Comparison of ENCODE assay signal across 11 cellular contexts in genomic region chr3:62954579-62954978, GRCh38.
DNase-seq lines count a peak whose midpoint lies in the region; ATAC-seq and TF ChIP-seq lines count a peak whose summit lies in the region.
"Had no signal": no experiment of that assay in that cellular context is flagged by ENCODE, and none has a peak within 500 bp of the region (broad histone marks: within the 10 kb centered on the region; RNA-seq: fewer than 3 reads in every experiment).

No MANE protein-coding gene starts in this region.

- no peak for TF ChIP-seq POLR2A in breast epithelium (IDR thresholded peaks at IDR 0.05)

- H3K4me3 ChIP-seq in mucosa of descending colon (no peak overlapping the region), breast epithelium (no peak overlapping the region)
- H3K4me3 ChIP-seq: K562 had no signal

- H3K9me3 ChIP-seq in mucosa of descending colon (no peaks in the 10 kb centered on the region), breast epithelium (no peaks in the 10 kb centered on the region)

- intact Hi-C loops in mucosa of descending colon (cut with DNase I, micrococcal nuclease) (no loop called here), breast epithelium (cut with DNase I; ENCODE audit: low total_unique reads) (loop anchor here (2.0 kb wide), 1 partner anchor 30 kb away; no protein-coding TSS in a partner anchor)

- DNase-seq in NCI-H1436 treated with DMSO at 0.1 percent for 48 hours (lab: John Stamatoyannopoulos, UW) (peak; percentile 36), mucosa of descending colon (no peak), breast epithelium (ENCODE audit: low spot score in 2 of 2) (no peak), NCI-H524 treated with DMSO at 0.1 percent for 48 hours (lab: John Stamatoyannopoulos, UW) (no peak), NCI-H524 (lab: John Stamatoyannopoulos, UW) (no peak)
- DNase-seq: activated naive CD4-positive, alpha-beta T cell treated with anti-CD3 and anti-CD28 coated beads, Interleukin-2, amount 10 ng/mL, durations not matched to agents 7 days and 5 days; DND-41; stimulated activated CD4-positive, alpha-beta T cell treated with anti-CD3 and anti-CD28 coated beads, Interleukin-4, amount 100 ng/mL, for 1 hour had no signal

- ATAC-seq in GM19351 (IDR thresholded peaks at IDR 0.05; ENCODE audit: unreplicated experiment) (peak; percentile 95), HG02852 (IDR thresholded peaks at IDR 0.05; ENCODE audit: unreplicated experiment) (peak; percentile 95), mucosa of descending colon (peak; percentile 35)
- ATAC-seq: K562 had no signal

- H3K36me3 ChIP-seq in mucosa of descending colon (ENCODE audit: low read depth) (no peaks in the 10 kb centered on the region), breast epithelium (no peaks in the 10 kb centered on the region)

- H3K4me1 ChIP-seq in mucosa of descending colon (ENCODE audit: low read depth) (no peaks in the 10 kb centered on the region), breast epithelium (no peaks in the 10 kb centered on the region)

- TF ChIP-seq CTCF in mucosa of descending colon (IDR thresholded peaks at IDR 0.05) (no peak), breast epithelium (IDR thresholded peaks at IDR 0.05) (no peak)

- no peaks in the 10 kb centered on the region for H3K27me3 ChIP-seq in breast epithelium

- H3K27ac ChIP-seq in breast epithelium = no peak overlapping the region

Comparison
In these comparisons a context has a peak if more than half of its experiments do, and no peak if none do; other contexts are left out.
1. ATAC-seq: peak in every context shown above with its lines; median percentile 95 in GM19351; 95 in HG02852; 35 in mucosa of descending colon.